In the genomic region with DNA sequence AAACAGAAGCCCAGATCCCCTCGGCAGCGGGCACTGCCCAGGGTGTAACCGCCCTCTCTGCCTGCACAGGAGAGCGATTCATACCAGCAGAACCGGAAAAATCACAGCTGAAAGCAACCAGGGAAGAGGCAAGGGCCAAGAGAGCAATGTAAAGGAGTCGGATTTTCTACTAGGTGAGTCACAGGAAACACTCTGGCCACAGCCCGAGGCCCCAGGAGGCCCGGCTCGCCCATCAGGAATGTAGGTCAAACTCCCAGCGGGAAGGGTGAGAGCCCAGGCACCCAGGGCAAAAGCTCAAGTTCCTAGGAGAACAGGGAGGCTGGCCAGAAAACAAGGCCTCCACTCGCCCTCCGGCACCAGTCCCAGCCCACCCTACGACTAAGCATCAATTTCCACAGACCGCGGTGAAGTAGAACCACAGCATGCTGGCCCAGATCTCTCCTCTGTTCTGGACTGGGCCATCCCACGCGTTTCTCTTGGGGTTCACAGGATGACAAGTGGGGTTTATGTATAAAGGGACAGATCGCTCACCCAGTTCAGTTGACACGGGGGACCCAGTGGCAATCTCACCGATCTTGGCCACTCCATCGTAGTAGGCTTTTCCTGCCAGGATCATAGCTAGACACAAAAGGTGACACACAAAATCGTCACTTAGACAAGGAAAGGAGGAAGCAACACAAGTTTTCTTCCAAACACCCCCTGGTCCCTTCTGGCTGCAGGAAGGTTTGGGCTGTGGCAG, we compare ENCODE assay signal across 10 cellular contexts. TPM values are rescaled to one million over a fixed set of nuclear protein-coding genes. Genes with fewer than 3 reads are reported as not detected.
A peak's percentile ranks its signal among the peaks of the same experiment; 100 is the strongest.
DNase-seq lines count a peak whose midpoint lies in the region; ATAC-seq and TF ChIP-seq lines count a peak whose summit lies in the region.
"Had no signal": no experiment of that assay in that cellular context is flagged by ENCODE, and none has a peak within 500 bp of the region (broad histone marks: within the 10 kb centered on the region; RNA-seq: fewer than 3 reads in every experiment).

No MANE protein-coding gene starts in this region.

- TF ChIP-seq POLR2A in breast epithelium (IDR thresholded peaks at IDR 0.05): no peak

- H3K27me3 ChIP-seq in HUES48 (ENCODE audit: control insufficient read depth, insufficient read depth, low read length) (no peaks in the 10 kb centered on the region), breast epithelium (no peaks in the 10 kb centered on the region), lower lobe of right lung (ENCODE audit: low read depth) (no peaks in the 10 kb centered on the region)

- no peak overlapping the region for H3K9ac ChIP-seq in HUES48 (ENCODE audit: low read depth, low read length)

- peaks cover 11% of the 10 kb centered on the region for H3K36me3 ChIP-seq in HUES48 (ENCODE audit: control insufficient read depth, insufficient read depth, low read length)
- no peaks in the 10 kb centered on the region for H3K36me3 ChIP-seq in breast epithelium
- H3K36me3 ChIP-seq in lower lobe of right lung: no peaks in the 10 kb centered on the region

- H3K27ac ChIP-seq in HUES48 (ENCODE audit: low read depth, low read length) (peak overlapping the region; percentile 60), breast epithelium (peak overlapping the region; percentile 77 to 84), lower lobe of right lung (peak overlapping the region; percentile 68)

- DNase-seq in ACHN (peak; percentile 99), breast epithelium (ENCODE audit: low spot score in 2 of 2) (peak; percentile 46 to 63), lower lobe of right lung (peak; percentile 75), NCI-H128 (lab: John Stamatoyannopoulos, UW; ENCODE audit: unreplicated experiment) (no peak), NCI-H524 (lab: John Stamatoyannopoulos, UW) (no peak)
- DNase-seq: left cardiac atrium, NCI-H2081 had no signal

- intact Hi-C loops in breast epithelium (cut with DNase I; ENCODE audit: low total_unique reads) (no loop called here), lower lobe of right lung (cut with DNase I) (no loop called here)

- in situ Hi-C loops in ACHN (cut with HindIII; ENCODE audit: low pct_ligation_motif_present, low pct_unique_long_range_greater_than_20kb, low sequenced_read_pairs): no loop called here

- TF ChIP-seq CTCF in breast epithelium (IDR thresholded peaks at IDR 0.05): no peak
- no peak for TF ChIP-seq CTCF in lower lobe of right lung (IDR thresholded peaks at IDR 0.05)

- H3K4me3 ChIP-seq in HUES48 (ENCODE audit: low read depth, low read length): no peak overlapping the region
- H3K4me3 ChIP-seq in breast epithelium: peak overlapping the region in 1 of 3 donors; percentile 5
- H3K4me3 ChIP-seq in lower lobe of right lung: no peak overlapping the region

- no peaks in the 10 kb centered on the region for H3K9me3 ChIP-seq in HUES48 (ENCODE audit: control insufficient read depth, insufficient read depth, low read length)
- no peaks in the 10 kb centered on the region for H3K9me3 ChIP-seq in breast epithelium
- no peaks in the 10 kb centered on the region for H3K9me3 ChIP-seq in lower lobe of right lung

- H3K4me1 ChIP-seq in HUES48 (ENCODE audit: control insufficient read depth, insufficient read depth, low read length): peaks cover 8% of the 10 kb centered on the region
- no peaks in the 10 kb centered on the region for H3K4me1 ChIP-seq in breast epithelium
- H3K4me1 ChIP-seq in lower lobe of right lung: peaks cover 20% of the 10 kb centered on the region

- ATAC-seq in lower lobe of right lung (peak; percentile 90 to 93), GM19395 (IDR thresholded peaks at IDR 0.05; ENCODE audit: unreplicated experiment) (no peak), HG03108 (IDR thresholded peaks at IDR 0.05; ENCODE audit: unreplicated experiment) (no peak)

RNA-seq across cellular contexts. Expression of gene BAIAP2L1, which starts 46.2 kb away (rescaled TPM):
- total RNA-seq in breast epithelium (10 to 100 TPM in 1 of 3 donors, 1 to 10 TPM in 2; 1.3 to 11.0 (median 8.5) TPM), lower lobe of right lung (21.1 TPM)

Comparison
In these comparisons a context has a peak if more than half of its experiments do, and no peak if none do; other contexts are left out.
1. DNase-seq: peak in ACHN (single experiment), breast epithelium (2 of 2) and lower lobe of right lung (single experiment); none in NCI-H128 (single experiment) and NCI-H524 (0 of 2).
2. ATAC-seq: peak in lower lobe of right lung (2 of 2); none in GM19395 (single experiment) and HG03108 (single experiment).
3. Peak in every context shown above with its lines, with median percentiles within 50 percentile points of each other: H3K27ac ChIP-seq.